9 cellular contexts compared by ENCODE assay signal in the genomic region with DNA sequence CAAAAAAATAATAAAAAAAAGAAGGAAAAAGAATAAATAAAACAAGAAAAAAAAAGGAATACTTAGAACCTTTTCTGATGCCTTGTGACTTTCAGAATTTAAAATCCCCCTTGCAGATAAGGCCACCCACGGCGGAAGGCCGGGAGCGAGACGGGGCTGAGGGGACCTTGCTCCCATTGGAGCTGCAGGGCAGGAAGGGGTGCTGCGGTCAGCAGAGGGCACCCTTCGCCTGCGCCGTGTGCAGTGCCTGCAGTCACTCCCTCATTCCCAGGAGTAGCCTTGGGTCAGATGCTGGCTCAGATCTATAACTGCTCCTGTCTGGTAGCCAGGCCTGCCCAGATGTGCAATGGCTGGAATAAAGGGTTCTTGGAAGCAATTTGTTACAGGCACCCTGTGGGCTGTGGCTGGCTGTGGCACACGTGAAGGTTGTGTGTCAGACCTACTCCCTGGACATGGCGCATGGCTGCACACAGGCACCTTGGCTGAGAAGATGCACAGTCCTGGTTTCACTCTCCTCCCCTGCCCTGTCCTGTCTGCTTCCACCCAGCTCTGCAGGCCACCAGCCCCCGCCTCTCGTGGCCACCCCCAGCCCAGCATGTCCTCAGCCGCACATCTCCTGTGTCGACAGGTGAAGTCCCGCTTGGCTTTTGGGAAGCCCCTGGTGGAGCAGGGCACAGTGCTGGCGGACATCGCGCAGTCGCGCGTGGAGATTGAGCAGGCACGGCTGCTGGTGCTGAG. TPM values are rescaled to one million over a fixed set of nuclear protein-coding genes. Genes with fewer than 3 reads are reported as not detected.
DNase-seq lines count a peak whose midpoint lies in the region; ATAC-seq, FAIRE-seq and TF ChIP-seq lines count a peak whose summit lies in the region.
"Had no signal": no experiment of that assay in that cellular context is flagged by ENCODE, and none has a peak within 500 bp of the region (broad histone marks: within the 10 kb centered on the region; RNA-seq: fewer than 3 reads in every experiment).

No MANE protein-coding gene starts in this region.

- WGBS in transverse colon (ENCODE audit: low coverage in 1 of 2), 2 donors, result 20 to 69% methylated on average over 3 to 23 of the region's 23 CpGs

- H3K36me3 ChIP-seq in bronchial epithelial cell (ENCODE audit: control insufficient read depth, insufficient read depth, low read length) (peaks cover 10% of the 10 kb centered on the region), transverse colon (no peaks in the 10 kb centered on the region)

- H3K9me3 ChIP-seq in transverse colon, result no peaks in the 10 kb centered on the region

- H3K27me3 ChIP-seq in bronchial epithelial cell (ENCODE audit: control insufficient read depth, insufficient read depth, low read length), result no peaks in the 10 kb centered on the region
- no peaks in the 10 kb centered on the region for H3K27me3 ChIP-seq in transverse colon

- FAIRE-seq in bronchial epithelial cell (lab: Jason Lieb, UNC), result no peak
- FAIRE-seq: TTC549 had no signal

- TF ChIP-seq POLR2A in transverse colon (IDR thresholded peaks at IDR 0.05), result no peak

- in situ Hi-C loops in transverse colon (cut with MboI; ENCODE audit: low pct_ligation_motif_present in 1 of 4, low pct_unique_long_range_greater_than_20kb in 1 of 4, low sequenced_read_pairs in 3 of 4), result loop anchor here in 3 of 4 donors (10.0 kb wide), 1 partner anchor 51 kb away; no protein-coding TSS in a partner anchor

- peak; percentile 48 for DNase-seq in NCI-H1105 treated with DMSO at 0.1 percent for 48 hours (lab: John Stamatoyannopoulos, UW)
- DNase-seq in bronchial epithelial cell (ENCODE audit: low read depth), result peak; percentile 47
- peak; percentile 53 to 73 for DNase-seq in left colon
- peak; percentile 75 for DNase-seq in transverse colon
- no peak for DNase-seq in coronary artery (ENCODE audit: low spot score)
- DNase-seq in NCI-H446 treated with DMSO at 0.1 percent for 48 hours (lab: John Stamatoyannopoulos, UW), result no peak

- TF ChIP-seq EP300 in transverse colon (IDR thresholded peaks at IDR 0.05; ENCODE audit: low read depth), result no peak

- ATAC-seq in left colon (peak; percentile 97), HG03439 (IDR thresholded peaks at IDR 0.05; ENCODE audit: unreplicated experiment) (no peak)

- peaks cover 0 to 16% (median 7%) of the 10 kb centered on the region in 4 donors for H3K4me1 ChIP-seq in transverse colon

- TF ChIP-seq CTCF in GM12872 (IDR thresholded peaks at IDR 0.05; ENCODE audit: insufficient read depth, low read depth, low read length) (peak; percentile 84), bronchial epithelial cell (IDR thresholded peaks at IDR 0.05; ENCODE audit: insufficient read depth, low read length, severe bottlenecking) (peak; percentile 94), transverse colon (IDR thresholded peaks at IDR 0.05) (peak; percentile 69 to 84 (median 80)), coronary artery (IDR thresholded peaks at IDR 0.05) (no peak)

- H3K4me3 ChIP-seq in bronchial epithelial cell (ENCODE audit: low read depth, low read length) (no peak overlapping the region), transverse colon (no peak overlapping the region), coronary artery (no peak overlapping the region)

- intact Hi-C loops in left colon (cut with DNase I, micrococcal nuclease), result loop anchor here (10.0 kb wide), 2 partner anchors 51 to 61 kb away; no protein-coding TSS in a partner anchor
- intact Hi-C loops in transverse colon (cut with DNase I; ENCODE audit: low total_unique reads), result loop anchor here (5.0 kb wide), 1 partner anchor 59 kb away; no protein-coding TSS in a partner anchor

- H3K27ac ChIP-seq in transverse colon (peak overlapping the region in 1 of 4 donors; percentile 6), coronary artery (no peak overlapping the region)

RNA-seq across cellular contexts. Expression of a gene that starts 13.4 kb away (rescaled TPM):
- total RNA-seq in bronchial epithelial cell (41.9 and 106 TPM in 2 replicates), left colon (100 to 1,000 TPM; 371 to 399 TPM), transverse colon (100 to 1,000 TPM; 102 to 239 (median 162) TPM)

Comparison
In these comparisons a context has a peak if more than half of its experiments do, and no peak if none do; other contexts are left out.
1. DNase-seq: peak in NCI-H1105 treated with DMSO at 0.1 percent for 48 hours (single experiment), bronchial epithelial cell (single experiment), left colon (2 of 2) and transverse colon (single experiment); none in coronary artery (single experiment) and NCI-H446 treated with DMSO at 0.1 percent for 48 hours (single experiment).